8 cellular contexts compared by ENCODE assay signal in the genomic region with DNA sequence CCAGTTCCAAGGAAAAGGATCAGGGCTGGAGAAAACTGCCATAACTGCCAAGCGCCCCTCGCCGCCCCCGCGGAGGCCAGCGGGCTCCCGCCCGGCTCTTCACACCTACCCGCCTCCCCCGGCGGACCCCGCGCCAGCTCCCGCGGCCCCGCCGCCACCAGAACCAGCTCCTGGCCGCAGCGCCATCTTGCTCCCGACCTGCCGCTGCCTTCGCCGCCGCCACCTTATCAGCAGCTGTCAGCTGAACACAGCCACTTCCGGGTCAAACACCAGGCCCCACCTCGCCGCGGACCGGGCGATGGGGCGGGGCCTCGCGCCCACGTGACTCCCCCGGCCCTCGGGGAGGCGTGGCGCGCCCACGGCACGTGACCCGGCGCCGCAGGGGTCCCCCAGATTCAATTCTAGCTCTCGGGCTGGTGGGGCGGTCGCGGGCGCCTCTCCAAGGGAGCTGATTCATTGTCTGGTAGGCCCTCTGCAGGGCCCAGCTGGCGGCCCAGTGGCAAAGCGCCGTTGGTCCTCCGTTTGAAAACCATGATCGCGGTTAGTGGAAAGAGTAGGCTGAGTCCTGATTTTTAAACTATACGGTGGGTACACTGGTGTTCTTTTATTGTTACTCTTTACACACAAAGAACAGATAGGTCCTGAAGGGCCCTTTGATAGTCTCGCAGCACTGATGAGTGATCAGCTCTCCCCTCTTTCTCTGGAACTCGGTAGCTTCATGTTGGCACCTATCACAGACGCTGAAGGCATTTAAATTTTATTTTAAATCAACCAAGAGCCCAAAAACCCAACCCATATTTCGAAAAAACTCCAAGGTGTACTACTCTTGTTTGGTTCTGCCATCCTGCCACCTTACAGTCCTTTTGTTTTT. TPM values are rescaled to one million over a fixed set of nuclear protein-coding genes. Genes with fewer than 3 reads are reported as not detected.
DNase-seq lines count a peak whose midpoint lies in the region; ATAC-seq, FAIRE-seq and TF ChIP-seq lines count a peak whose summit lies in the region.

A gene with protein sequence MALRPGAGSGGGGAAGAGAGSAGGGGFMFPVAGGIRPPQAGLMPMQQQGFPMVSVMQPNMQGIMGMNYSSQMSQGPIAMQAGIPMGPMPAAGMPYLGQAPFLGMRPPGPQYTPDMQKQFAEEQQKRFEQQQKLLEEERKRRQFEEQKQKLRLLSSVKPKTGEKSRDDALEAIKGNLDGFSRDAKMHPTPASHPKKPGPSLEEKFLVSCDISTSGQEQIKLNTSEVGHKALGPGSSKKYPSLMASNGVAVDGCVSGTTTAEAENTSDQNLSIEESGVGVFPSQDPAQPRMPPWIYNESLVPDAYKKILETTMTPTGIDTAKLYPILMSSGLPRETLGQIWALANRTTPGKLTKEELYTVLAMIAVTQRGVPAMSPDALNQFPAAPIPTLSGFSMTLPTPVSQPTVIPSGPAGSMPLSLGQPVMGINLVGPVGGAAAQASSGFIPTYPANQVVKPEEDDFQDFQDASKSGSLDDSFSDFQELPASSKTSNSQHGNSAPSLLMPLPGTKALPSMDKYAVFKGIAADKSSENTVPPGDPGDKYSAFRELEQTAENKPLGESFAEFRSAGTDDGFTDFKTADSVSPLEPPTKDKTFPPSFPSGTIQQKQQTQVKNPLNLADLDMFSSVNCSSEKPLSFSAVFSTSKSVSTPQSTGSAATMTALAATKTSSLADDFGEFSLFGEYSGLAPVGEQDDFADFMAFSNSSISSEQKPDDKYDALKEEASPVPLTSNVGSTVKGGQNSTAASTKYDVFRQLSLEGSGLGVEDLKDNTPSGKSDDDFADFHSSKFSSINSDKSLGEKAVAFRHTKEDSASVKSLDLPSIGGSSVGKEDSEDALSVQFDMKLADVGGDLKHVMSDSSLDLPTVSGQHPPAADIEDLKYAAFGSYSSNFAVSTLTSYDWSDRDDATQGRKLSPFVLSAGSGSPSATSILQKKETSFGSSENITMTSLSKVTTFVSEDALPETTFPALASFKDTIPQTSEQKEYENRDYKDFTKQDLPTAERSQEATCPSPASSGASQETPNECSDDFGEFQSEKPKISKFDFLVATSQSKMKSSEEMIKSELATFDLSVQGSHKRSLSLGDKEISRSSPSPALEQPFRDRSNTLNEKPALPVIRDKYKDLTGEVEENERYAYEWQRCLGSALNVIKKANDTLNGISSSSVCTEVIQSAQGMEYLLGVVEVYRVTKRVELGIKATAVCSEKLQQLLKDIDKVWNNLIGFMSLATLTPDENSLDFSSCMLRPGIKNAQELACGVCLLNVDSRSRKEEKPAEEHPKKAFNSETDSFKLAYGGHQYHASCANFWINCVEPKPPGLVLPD (N-terminal part only) (minus strand): TSS at position 249 of the 871 bp plus-strand sequence. CDS start 63 bp downstream, at position 186.

- H3K4me2 ChIP-seq in keratinocyte (ENCODE audit: control insufficient read depth, extremely low read depth, insufficient read depth, low read depth, low read length), result peak within 1 kb of the TSS; percentile 93

- no peaks in the 10 kb centered on the region for H3K9me1 ChIP-seq in keratinocyte (ENCODE audit: control insufficient read depth, extremely low read depth, insufficient read depth, low read length)

- dilution Hi-C loops in keratinocyte (cut with MboI; ENCODE audit: extremely low pct_ligation_motif_present, low sequenced_read_pairs), result no loop called here

- peaks cover 16% of the 10 kb centered on the region for H3K79me2 ChIP-seq in keratinocyte (ENCODE audit: control insufficient read depth, insufficient read depth, low read length)

- H3K9ac ChIP-seq in keratinocyte (ENCODE audit: control insufficient read depth, extremely low read depth, insufficient read depth, low read length), result peak within 1 kb of the TSS; percentile 86

- no peaks in the 10 kb centered on the region for H3K9me3 ChIP-seq in keratinocyte (ENCODE audit: control insufficient read depth, low read depth, low read length)

- peak within 1 kb of the TSS; percentile 84 for H2AFZ ChIP-seq in keratinocyte (ENCODE audit: control insufficient read depth, low read length)

- H3K27me3 ChIP-seq in keratinocyte (ENCODE audit: control insufficient read depth, extremely low read depth, insufficient read depth, low read length), result no peaks in the 10 kb centered on the region

- peak within 1 kb of the TSS; percentile 87 to 89 (median 87) for H3K4me3 ChIP-seq in keratinocyte (ENCODE audit: control insufficient read depth in 2 of 3, extremely low read depth in 1 of 3, insufficient read depth in 2 of 3, low read depth in 1 of 3, low read length in 3 of 3)

- peaks cover 0 to 3% of the 10 kb centered on the region in 2 experiments for H3K36me3 ChIP-seq in keratinocyte (ENCODE audit: control insufficient read depth in 2 of 2, extremely low read depth in 1 of 2, insufficient read depth in 2 of 2, low read length in 2 of 2)

- ATAC-seq in GM19025 (IDR thresholded peaks at IDR 0.05; ENCODE audit: low read depth, unreplicated experiment) (peak; percentile 92), HG03342 (IDR thresholded peaks at IDR 0.05; ENCODE audit: unreplicated experiment) (peak; percentile 83)

- TF ChIP-seq CTCF in AG09319 (IDR thresholded peaks at IDR 0.05; ENCODE audit: low read depth, low read length), result peak; percentile 34
- peak; percentile 25 to 31 (median 29) for TF ChIP-seq CTCF in keratinocyte (optimal IDR thresholded peaks at IDR 0.05 in 1 of 3, IDR thresholded peaks at IDR 0.05 in 1 of 3, conservative IDR thresholded peaks at IDR 0.05 in 1 of 3; ENCODE audit: extremely low read depth in 1 of 3, insufficient read depth in 2 of 3, low read length in 3 of 3)

- H3K27ac ChIP-seq in keratinocyte (ENCODE audit: control insufficient read depth, insufficient read depth, low read length), result peak within 1 kb of the TSS; percentile 80

- H4K20me1 ChIP-seq in keratinocyte (ENCODE audit: control insufficient read depth, extremely low read depth, insufficient read depth, low read length), result no peaks in the 10 kb centered on the region

- DNase-seq in AG09319 (ENCODE audit: extremely low read depth, low read depth) (peak; percentile 89), NCI-H345 treated with DMSO at 0.1 percent for 48 hours (lab: John Stamatoyannopoulos, UW; ENCODE audit: unreplicated experiment) (peak; percentile 91), cerebellar cortex (ENCODE audit: low spot score) (peak; percentile 96), keratinocyte (ENCODE audit: low read depth, low spot score) (peak; percentile 46)
- peak; percentile 91 for DNase-seq in activated CD4-positive, CD25-positive, alpha-beta regulatory T cell treated with anti-CD3 and anti-CD28 coated beads, Interleukin-2, amount 50 U/mL, for 16 hours (ENCODE audit: low read depth, low spot score)
- DNase-seq in stimulated activated CD4-positive, alpha-beta T cell treated with anti-CD3 and anti-CD28 coated beads, Interleukin-15, amount 100 ng/mL, for 1 hour (ENCODE audit: low read depth in 1 of 2, low spot score in 1 of 2), result peak; percentile 92 to 93

- no peak for FAIRE-seq in keratinocyte (lab: Jason Lieb, UNC)

- H3K4me1 ChIP-seq in keratinocyte (ENCODE audit: control insufficient read depth, extremely low read depth, insufficient read depth, low read length), result peaks cover 22% of the 10 kb centered on the region

RNA-seq across cellular contexts. Expression of the gene that starts here (rescaled TPM):
- 8.9 to 9.2 TPM (median 9.1 TPM) in 3 replicates for polyA plus RNA-seq in keratinocyte
- 27.9 TPM for polyA plus RNA-seq in keratinocyte (2011; ENCODE audit: low read depth)
- 4.1 and 7.5 TPM in 2 replicates for polyA plus RNA-seq in keratinocyte (2011; cell fraction: cytosol; rRNA removed)
- polyA plus RNA-seq in keratinocyte (2011; cell fraction: nucleus; rRNA removed), result 17.5 and 20.9 TPM in 2 replicates
- polyA plus RNA-seq in keratinocyte (2012; ENCODE audit: low replicate concordance), result 10.2 and 11.2 TPM in 2 replicates
- polyA minus RNA-seq in keratinocyte, result 22.3 to 38.2 TPM (median 24.6 TPM) in 3 replicates
- polyA minus RNA-seq in keratinocyte (2011; cell fraction: cytosol; rRNA and poly(A)+ RNA removed), result 5.6 TPM
- polyA minus RNA-seq in keratinocyte (2011; cell fraction: nucleus; rRNA and poly(A)+ RNA removed), result 21.8 and 39.9 TPM in 2 replicates

Comparison
In these comparisons a context has a peak if more than half of its experiments do, and no peak if none do; other contexts are left out.
1. Peak in every context shown above with its lines: DNase-seq, ATAC-seq, H3K4me3 ChIP-seq and H3K27ac ChIP-seq.
2. DNase-seq: peak in every context shown above with its lines; median percentile 96 in cerebellar cortex; 92 in stimulated activated CD4-positive, alpha-beta T cell treated with anti-CD3 and anti-CD28 coated beads, Interleukin-15, amount 100 ng/mL, for 1 hour; 91 in NCI-H345 treated with DMSO at 0.1 percent for 48 hours; 91 in activated CD4-positive, CD25-positive, alpha-beta regulatory T cell treated with anti-CD3 and anti-CD28 coated beads, Interleukin-2, amount 50 U/mL, for 16 hours; 89 in AG09319; 46 in keratinocyte.